16 cellular contexts compared by ENCODE assay signal in the genomic region with DNA sequence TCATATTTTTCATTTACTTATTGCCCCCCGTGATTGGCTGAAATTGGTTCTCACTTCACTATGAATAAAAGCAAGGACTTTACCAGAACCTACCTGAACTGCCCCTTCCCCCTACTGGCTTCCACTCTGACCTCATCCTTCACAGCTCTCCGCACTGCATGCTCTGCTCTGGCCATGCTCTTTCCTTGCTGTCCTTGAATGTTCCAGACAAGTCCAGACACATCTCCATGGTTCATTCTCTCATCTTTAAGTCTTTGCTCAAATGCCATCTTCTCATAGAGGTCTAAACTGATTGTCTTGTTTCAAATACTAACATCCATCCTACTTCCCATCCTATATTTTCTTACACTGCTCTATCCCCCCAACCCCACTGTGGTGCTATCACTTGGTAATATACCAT.
A peak's percentile ranks its signal among the peaks of the same experiment; 100 is the strongest.
DNase-seq lines count a peak whose midpoint lies in the region; ATAC-seq and TF ChIP-seq lines count a peak whose summit lies in the region.
"Had no signal": no experiment of that assay in that cellular context is flagged by ENCODE, and none has a peak within 500 bp of the region (broad histone marks: within the 10 kb centered on the region; RNA-seq: fewer than 3 reads in every experiment).

No MANE protein-coding gene starts in this region.

- H3K36me3 Mint-ChIP-seq in immature natural killer cell (peaks cover 0 to 10% (median 5%) of the 10 kb centered on the region in 3 donors), nephron progenitor cell (ENCODE audit: low read depth) (peaks cover 5% of the 10 kb centered on the region)
- peaks cover 0 to 5% (median 0%) of the 10 kb centered on the region in 3 donors for H3K36me3 Mint-ChIP-seq in naive thymus-derived CD8-positive, alpha-beta T cell
- H3K36me3 Mint-ChIP-seq: CD4-positive, alpha-beta memory T cell had no signal

- H3K18ac ChIP-seq in IMR-90 (ENCODE audit: low read depth, low read length): no peak overlapping the region

- H3K79me2 ChIP-seq in mammary epithelial cell (ENCODE audit: insufficient read depth, low read length): no peaks in the 10 kb centered on the region
- H3K79me2 ChIP-seq in MM.1S (ENCODE audit: low read length): no peaks in the 10 kb centered on the region

- H3K4me1 Mint-ChIP-seq in immature natural killer cell (peaks cover 74 to 88% of the 10 kb centered on the region in 2 donors), nephron progenitor cell (peaks cover 9% of the 10 kb centered on the region)
- peaks cover 0 to 8% (median 2%) of the 10 kb centered on the region in 4 donors for H3K4me1 Mint-ChIP-seq in naive thymus-derived CD8-positive, alpha-beta T cell
- H3K4me1 Mint-ChIP-seq: B cell; CD4-positive, alpha-beta memory T cell had no signal

- H3F3A ChIP-seq in MM.1S (ENCODE audit: insufficient read depth, low read length): no peaks in the 10 kb centered on the region

- H2BK20ac ChIP-seq in IMR-90 (ENCODE audit: low read depth, low read length): no peak overlapping the region

- H3K27me3 Mint-ChIP-seq in immature natural killer cell (ENCODE audit: low read depth in 3 of 3) (peaks cover 2 to 5% (median 2%) of the 10 kb centered on the region in 3 donors), nephron progenitor cell (ENCODE audit: low read depth, poor library complexity) (peaks cover 7% of the 10 kb centered on the region)
- H3K27me3 Mint-ChIP-seq in naive thymus-derived CD8-positive, alpha-beta T cell: no peaks in the 10 kb centered on the region
- H3K27me3 Mint-ChIP-seq: B cell; CD4-positive, alpha-beta memory T cell had no signal

- H2BK120ac ChIP-seq in IMR-90 (ENCODE audit: low read depth, low read length): no peak overlapping the region

- H3K9me2 ChIP-seq in MM.1S (replicated peaks; ENCODE audit: insufficient read depth, low read length): no peaks in the 10 kb centered on the region

- ATAC-seq in IMR-90 (ENCODE audit: low read depth): no peak
- ATAC-seq in naive thymus-derived CD8-positive, alpha-beta T cell: no peak
- ATAC-seq: GM23338, HepG2 had no signal

- CTCF ChIA-PET in IMR-90 (lab: Yijun Ruan, JAX) (no interaction called here), mammary epithelial cell (lab: Charles Lee; ENCODE audit: low non-redundant PET) (no interaction called here)

- H3K4me1 ChIP-seq in IMR-90 (ENCODE audit: control insufficient read depth, insufficient read depth, low read length) (no peaks in the 10 kb centered on the region), mammary epithelial cell (ENCODE audit: insufficient read depth, low read length) (peaks cover 7% of the 10 kb centered on the region), MM.1S (ENCODE audit: low read length) (no peaks in the 10 kb centered on the region)

- H3K9me1 ChIP-seq in IMR-90 (ENCODE audit: insufficient read depth, low read length): no peaks in the 10 kb centered on the region

- H4K5ac ChIP-seq in IMR-90 (ENCODE audit: low read depth, low read length): peak overlapping the region; percentile 48; the same call in 1 of the 2 replicates

- H3K9me3 Mint-ChIP-seq in immature natural killer cell (no peaks in the 10 kb centered on the region), nephron progenitor cell (peaks cover 10% of the 10 kb centered on the region)
- H3K9me3 Mint-ChIP-seq in naive thymus-derived CD8-positive, alpha-beta T cell: peaks cover 0 to 5% (median 2%) of the 10 kb centered on the region in 9 donors
- H3K9me3 Mint-ChIP-seq: GM23338, H9 had no signal

- no peak overlapping the region for H3K23ac ChIP-seq in IMR-90 (ENCODE audit: low read depth, low read length)

- H4K91ac ChIP-seq in IMR-90 (ENCODE audit: insufficient read depth, low read depth, low read length): no peak overlapping the region

- H3K9me3 ChIP-seq in IMR-90 (ENCODE audit: control insufficient read depth, insufficient read depth, low read length) (no peaks in the 10 kb centered on the region), mammary epithelial cell (replicated peaks; ENCODE audit: insufficient read depth, low read length) (no peaks in the 10 kb centered on the region), MM.1S (replicated peaks; ENCODE audit: insufficient read depth, low read length) (no peaks in the 10 kb centered on the region)

- H3K36me3 ChIP-seq in IMR-90 (ENCODE audit: control insufficient read depth, insufficient read depth, low read length) (no peaks in the 10 kb centered on the region), mammary epithelial cell (ENCODE audit: insufficient read depth, low read length) (no peaks in the 10 kb centered on the region), MM.1S (replicated peaks; ENCODE audit: insufficient read depth, low read length) (no peaks in the 10 kb centered on the region)

- H3K79me1 ChIP-seq in IMR-90 (ENCODE audit: low read depth in 1 of 2, low read length in 2 of 2): no peaks in the 10 kb centered on the region

- no peak overlapping the region for H3K4ac ChIP-seq in IMR-90 (ENCODE audit: low read depth, low read length)

- H3K4me2 ChIP-seq in IMR-90 (ENCODE audit: low read depth, low read length): no peak overlapping the region
- H3K4me2 ChIP-seq in mammary epithelial cell (ENCODE audit: insufficient read depth, low read depth, low read length): peak overlapping the region; percentile 18
- H3K4me2 ChIP-seq in MM.1S (ENCODE audit: low read depth, low read length): no peak overlapping the region
- H3K4me2 ChIP-seq: GM23338 had no signal

- 94% methylated on average over 2 of the region's 2 CpGs; no CpG with 5 or more reads in 1 of the 2 experiments for WGBS in IMR-90 (ENCODE audit: extremely low coverage in 2 of 2, insufficient read length in 1 of 2), 2 experiments
- WGBS in mammary epithelial cell (ENCODE audit: low coverage, missing lambda C conversion rate): 90% methylated on average over 2 of the region's 2 CpGs

- H4K8ac ChIP-seq in IMR-90 (ENCODE audit: low read depth in 2 of 2, low read length in 2 of 2): no peak overlapping the region

- no peaks in the 10 kb centered on the region for H4K20me1 ChIP-seq in IMR-90 (ENCODE audit: insufficient read depth, low read length)
- no peaks in the 10 kb centered on the region for H4K20me1 ChIP-seq in mammary epithelial cell (ENCODE audit: insufficient read depth, low read length)
- no peaks in the 10 kb centered on the region for H4K20me1 ChIP-seq in MM.1S (ENCODE audit: insufficient read depth, low read length)

- no peak for TF ChIP-seq POLR2A in IMR-90 (IDR thresholded peaks at IDR 0.05; ENCODE audit: low read depth, low read length)

- no peak for TF ChIP-seq CTCF in IMR-90 (conservative IDR thresholded peaks at IDR 0.05; ENCODE audit: low read depth, low read length)
- no peak for TF ChIP-seq CTCF in mammary epithelial cell (conservative IDR thresholded peaks at IDR 0.05 in 1 of 2, IDR thresholded peaks at IDR 0.05 in 1 of 2; ENCODE audit: extremely low read depth in 1 of 2, insufficient read depth in 1 of 2, low read depth in 1 of 2, low read length in 2 of 2)
- TF ChIP-seq CTCF in nephron progenitor cell (IDR thresholded peaks at IDR 0.05): no peak
- no peak for TF ChIP-seq CTCF in MM.1S (IDR thresholded peaks at IDR 0.05; ENCODE audit: low read length)

- H3K9ac ChIP-seq in IMR-90 (ENCODE audit: low read depth, low read length) (no peak overlapping the region), mammary epithelial cell (ENCODE audit: insufficient read depth, low read length) (no peak overlapping the region), MM.1S (ENCODE audit: low read length) (no peak overlapping the region)

- H3K27ac ChIP-seq in IMR-90 (ENCODE audit: insufficient read depth, low read length) (no peak overlapping the region), mammary epithelial cell (ENCODE audit: insufficient read depth, low read depth, low read length) (no peak overlapping the region), MM.1S (ENCODE audit: low read length) (no peak overlapping the region)

- in situ Hi-C loops in IMR-90 (cut with MboI; ENCODE audit: low sequenced_read_pairs): no loop called here
- in situ Hi-C loops in mammary epithelial cell (cut with MboI; ENCODE audit: low sequenced_read_pairs in 2 of 2): no loop called here

- TF ChIP-seq RAD21 in IMR-90 (IDR thresholded peaks at IDR 0.05; ENCODE audit: low read length): no peak

- BruUV-seq in IMR-90 (replicated peaks; lab: Mats Ljungman, UMichigan) (no TSS peak), mammary epithelial cell (replicated peaks; lab: Mats Ljungman, UMichigan) (no TSS peak)

- H3K27me3 ChIP-seq in IMR-90 (ENCODE audit: control insufficient read depth, insufficient read depth, low read length): no peaks in the 10 kb centered on the region; the same call in 1 of the 2 replicates
- no peaks in the 10 kb centered on the region for H3K27me3 ChIP-seq in mammary epithelial cell (ENCODE audit: insufficient read depth, low read length)
- no peaks in the 10 kb centered on the region for H3K27me3 ChIP-seq in MM.1S (replicated peaks; ENCODE audit: insufficient read depth, low read length)

- no peak overlapping the region for H2BK5ac ChIP-seq in IMR-90 (ENCODE audit: low read depth, low read length, poor library complexity, severe bottlenecking)

- peak overlapping the region in 4 of 5 donors; percentile 1 to 53 (median 35) for H3K4me3 Mint-ChIP-seq in immature natural killer cell
- no peak overlapping the region for H3K4me3 Mint-ChIP-seq in nephron progenitor cell
- no peak overlapping the region for H3K4me3 Mint-ChIP-seq in naive thymus-derived CD8-positive, alpha-beta T cell
- H3K4me3 Mint-ChIP-seq: B cell; CD4-positive, alpha-beta memory T cell; GM23338; H9 had no signal

- POLR2A ChIA-PET in IMR-90 (lab: Charles Lee; ENCODE audit: unreplicated experiment): interaction anchor here (0.7 kb wide), 1 partner anchor 306 kb away, joined by 3 read pairs; no protein-coding TSS in a partner anchor
- POLR2A ChIA-PET in naive thymus-derived CD8-positive, alpha-beta T cell (lab: Charles Lee): no interaction called here

- H2BK15ac ChIP-seq in IMR-90 (ENCODE audit: low read depth, low read length): no peak overlapping the region

- DNase-seq in IMR-90 (no peak), mammary epithelial cell (peak; percentile 56), immature natural killer cell (no peak), nephron progenitor cell (no peak), MM.1S (no peak), H4 (ENCODE audit: low spot score) (no peak)
- DNase-seq in naive thymus-derived CD8-positive, alpha-beta T cell: no peak
- DNase-seq: C1 segment of cervical spinal cord; CD4-positive, alpha-beta memory T cell; DMS153; DND-41; GDM1; H9 had no signal

- no peak overlapping the region for H2AFZ ChIP-seq in IMR-90 (replicated peaks; ENCODE audit: low read length, poor library complexity)
- H2AFZ ChIP-seq in mammary epithelial cell (ENCODE audit: low read depth, low read length): peak overlapping the region; percentile 83
- H2AFZ ChIP-seq in MM.1S (ENCODE audit: low read length): no peak overlapping the region
- H2AFZ ChIP-seq: GM23338 had no signal

- dilution Hi-C loops in IMR-90 (cut with HindIII; ENCODE audit: low sequenced_read_pairs, unreplicated experiment): no loop called here
- dilution Hi-C loops in mammary epithelial cell (cut with HindIII; ENCODE audit: low sequenced_read_pairs): no loop called here

- no peak overlapping the region for H3K56ac ChIP-seq in IMR-90 (ENCODE audit: extremely low read depth, insufficient read depth, low read length)

- intact Hi-C loops in IMR-90 (cut with micrococcal nuclease) (no loop called here), mammary epithelial cell (cut with micrococcal nuclease) (no loop called here)

- no peak overlapping the region for H2AK9ac ChIP-seq in IMR-90 (replicated peaks; ENCODE audit: low read depth, low read length, poor library complexity)

- H2AK5ac ChIP-seq in IMR-90 (ENCODE audit: low read depth, low read length): no peak overlapping the region

- peak overlapping the region; percentile 71 to 95 (median 92) for H3K27ac Mint-ChIP-seq in immature natural killer cell
- peak overlapping the region; percentile 15 for H3K27ac Mint-ChIP-seq in nephron progenitor cell
- no peak overlapping the region for H3K27ac Mint-ChIP-seq in naive thymus-derived CD8-positive, alpha-beta T cell
- H3K27ac Mint-ChIP-seq: B cell; CD4-positive, alpha-beta memory T cell; GM23338; H9 had no signal

- no peak overlapping the region for H3K4me3 ChIP-seq in IMR-90 (ENCODE audit: insufficient read depth, low read depth, low read length)
- no peak overlapping the region for H3K4me3 ChIP-seq in mammary epithelial cell (replicated peaks in 1 of 3; ENCODE audit: insufficient read depth in 1 of 3, low read depth in 2 of 3, low read length in 3 of 3)
- no peak overlapping the region for H3K4me3 ChIP-seq in MM.1S (ENCODE audit: low read length)
- H3K4me3 ChIP-seq: GM23338 had no signal

- H3K14ac ChIP-seq in IMR-90 (replicated peaks; ENCODE audit: low read depth, low read length): no peak overlapping the region

Comparison
In these comparisons a context has a peak if more than half of its experiments do, and no peak if none do; other contexts are left out.
1. H3K27ac Mint-ChIP-seq: peak in immature natural killer cell (6 of 6) and nephron progenitor cell (single experiment); none in naive thymus-derived CD8-positive, alpha-beta T cell (0 of 10).
2. H3K4me3 Mint-ChIP-seq: peak in immature natural killer cell (4 of 5); none in nephron progenitor cell (single experiment) and naive thymus-derived CD8-positive, alpha-beta T cell (0 of 10).